ENCODE assay signal across 10 cellular contexts in genomic region chr6:163354085-163354484, GRCh38.
DNase-seq lines count a peak whose midpoint lies in the region; ATAC-seq and TF ChIP-seq lines count a peak whose summit lies in the region.
"Had no signal": no experiment of that assay in that cellular context is flagged by ENCODE, and none has a peak within 500 bp of the region (broad histone marks: within the 10 kb centered on the region; RNA-seq: fewer than 3 reads in every experiment).

No MANE protein-coding gene starts in this region.

- H3K36me3 ChIP-seq in HAP-1 (replicated peaks) (no peaks in the 10 kb centered on the region), left ventricle myocardium inferior (no peaks in the 10 kb centered on the region)

- DNase-seq in HAP-1 (ENCODE audit: low spot score in 2 of 2): peak; percentile 26 to 51
- DNase-seq in left ventricle myocardium inferior: no peak
- DNase-seq in posterior vena cava (ENCODE audit: low spot score): peak; percentile 46
- no peak for DNase-seq in NCI-H2107 treated with DMSO at 0.1 percent for 48 hours (lab: John Stamatoyannopoulos, UW; ENCODE audit: unreplicated experiment)
- no peak for DNase-seq in stimulated activated CD4-positive, alpha-beta T cell treated with anti-CD3 and anti-CD28 coated beads, Interleukin-4, amount 100 ng/mL, for 4 hours
- no peak for DNase-seq in NCI-H1105 (lab: John Stamatoyannopoulos, UW)
- DNase-seq: NCI-H1694 treated with DMSO at 0.1 percent for 48 hours; NK-92 treated with Interleukin-12 subunit alpha and Interleukin-12 subunit beta, amount 100 ng/mL, for 24 hours had no signal

- H3K4me3 ChIP-seq in HAP-1 (no peak overlapping the region), left ventricle myocardium inferior (no peak overlapping the region)

- ATAC-seq in GM18511 (IDR thresholded peaks at IDR 0.05; ENCODE audit: unreplicated experiment): no peak

- intact Hi-C loops in left ventricle myocardium inferior (cut with micrococcal nuclease) (no loop called here), posterior vena cava (cut with DNase I) (no loop called here)

- peaks cover 18% of the 10 kb centered on the region for H3K4me1 ChIP-seq in HAP-1
- H3K4me1 ChIP-seq in left ventricle myocardium inferior: peaks cover 31% of the 10 kb centered on the region

- H3K27me3 ChIP-seq in HAP-1 (ENCODE audit: low read depth) (no peaks in the 10 kb centered on the region), left ventricle myocardium inferior (ENCODE audit: low read depth) (no peaks in the 10 kb centered on the region)

- H3K27ac ChIP-seq in angular gyrus (ENCODE audit: low read depth, low read length): peak overlapping the region; percentile 92
- H3K27ac ChIP-seq in left ventricle myocardium inferior (replicated peaks): peak overlapping the region; percentile 87

- in situ Hi-C loops in HAP-1 (cut with MboI; ENCODE audit: low sequenced_read_pairs): no loop called here

- H3K9me3 ChIP-seq in HAP-1: no peaks in the 10 kb centered on the region
- no peaks in the 10 kb centered on the region for H3K9me3 ChIP-seq in left ventricle myocardium inferior (replicated peaks)

- no peak for TF ChIP-seq CTCF in left ventricle myocardium inferior (IDR thresholded peaks at IDR 0.05; ENCODE audit: borderline replicate concordance)

Comparison
In these comparisons a context has a peak if more than half of its experiments do, and no peak if none do; other contexts are left out.
1. DNase-seq: peak in HAP-1 (2 of 2) and posterior vena cava (single experiment); none in left ventricle myocardium inferior (single experiment), NCI-H2107 treated with DMSO at 0.1 percent for 48 hours (single experiment), stimulated activated CD4-positive, alpha-beta T cell treated with anti-CD3 and anti-CD28 coated beads, Interleukin-4, amount 100 ng/mL, for 4 hours (0 of 2) and NCI-H1105 (single experiment).